In genomic region chr1:213821943-213822334, GRCh38 we compare ENCODE assay signal across 7 cellular contexts.
"Had no signal": no experiment of that assay in that cellular context is flagged by ENCODE, and none has a peak within 500 bp of the region (broad histone marks: within the 10 kb centered on the region; RNA-seq: fewer than 3 reads in every experiment).

No MANE protein-coding gene starts in this region.

- FAIRE-seq: G401.6, GM12878, GM12891, GM12892, GM18507, GM19239 had no signal

- DNase-seq: GDM1 had no signal

- H3K4me3 ChIP-seq: GM12878 had no signal

- ATAC-seq: GM12878 had no signal
